In the genomic region with DNA sequence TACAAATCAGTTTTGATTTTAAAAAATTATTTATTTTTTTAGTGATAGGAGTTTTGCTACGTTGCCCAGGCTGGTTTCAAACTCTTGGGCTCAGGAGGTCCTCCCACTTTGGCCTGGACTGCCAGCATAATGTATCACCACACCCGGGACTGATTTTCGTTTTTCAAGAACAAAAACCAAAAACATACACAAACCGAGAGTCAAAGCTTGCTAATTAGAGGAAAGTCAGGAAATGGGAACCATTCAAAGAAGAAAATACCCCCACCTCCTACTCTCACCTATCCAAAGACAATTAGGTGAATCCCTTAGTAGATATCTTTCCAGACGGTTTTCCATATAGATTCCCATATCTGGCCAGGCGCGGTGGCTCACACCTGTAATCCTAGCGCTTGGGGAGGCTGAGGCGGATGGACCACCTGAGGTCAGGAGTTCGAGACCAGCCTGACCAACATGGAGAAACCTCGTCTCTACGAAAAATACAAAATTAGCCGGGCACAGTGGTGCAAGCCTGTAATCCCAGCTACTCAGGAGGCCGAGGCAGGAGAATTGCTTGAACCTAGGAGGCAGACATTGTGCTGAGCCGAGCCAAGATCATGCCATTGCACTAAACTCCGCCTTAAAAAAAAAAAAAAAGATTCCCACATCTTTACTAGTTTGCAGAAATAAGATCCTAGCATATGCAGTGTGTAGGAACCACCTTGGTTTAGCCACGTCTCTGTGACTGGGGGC, we compare ENCODE assay signal across 11 cellular contexts. TPM values are rescaled to one million over a fixed set of nuclear protein-coding genes. Genes with fewer than 3 reads are reported as not detected.
DNase-seq lines count a peak whose midpoint lies in the region; ATAC-seq, FAIRE-seq and TF ChIP-seq lines count a peak whose summit lies in the region.
"Had no signal": no experiment of that assay in that cellular context is flagged by ENCODE, and none has a peak within 500 bp of the region (broad histone marks: within the 10 kb centered on the region; RNA-seq: fewer than 3 reads in every experiment).

No MANE protein-coding gene starts in this region.

- H3K27me3 ChIP-seq in K562 (ENCODE audit: control insufficient read depth in 2 of 2, insufficient read depth in 2 of 2, low read length in 2 of 2) = no peaks in the 10 kb centered on the region
- H3K27me3 ChIP-seq: ascending aorta had no signal

- WGBS in K562 (ENCODE audit: insufficient coverage, low coverage, missing lambda C conversion rate) = 13% methylated on average over 17 of the region's 17 CpGs

- ATAC-seq in activated T-cell treated with anti-CD3 and anti-CD28 coated beads, Interleukin-2, amount 50 U/mL, for 4 hours = no peak
- ATAC-seq in K562 (no peak), GM19395 (IDR thresholded peaks at IDR 0.05; ENCODE audit: unreplicated experiment) (no peak), SK-N-SH treated with all-trans-retinoic acid at 6 μM for 48 hours (no peak), HG02678 (IDR thresholded peaks at IDR 0.05; ENCODE audit: unreplicated experiment) (no peak)
- no peak for ATAC-seq in stimulated activated naive B cell treated with anti-CD40 and anti-IgM and Interleukin-4, amounts not matched to agents 10 μg/mL and 1 μg/mL and 100 μg/mL, for 72 hours (replicated peaks)

- POLR2A ChIA-PET in K562 (lab: Yijun Ruan, JAX) = interaction anchor here (0.6 to 2.6 kb wide), 3 partner anchors 12 to 139 kb away, joined by 4 to 12 read pairs (median 5); no protein-coding TSS in a partner anchor

- no peak for TF ChIP-seq EP300 in K562 (IDR thresholded peaks at IDR 0.05; ENCODE audit: low read length)

- H3K36me3 Mint-ChIP-seq in activated T-cell treated with anti-CD3 and anti-CD28 coated beads, Interleukin-2, amount 50 U/mL, for 4 hours (ENCODE audit: insufficient read depth) = peaks cover 5% of the 10 kb centered on the region
- H3K36me3 Mint-ChIP-seq in stimulated activated naive B cell treated with anti-CD40 and anti-IgM and Interleukin-4, amounts not matched to agents 10 μg/mL and 1 μg/mL and 100 μg/mL, for 72 hours = peaks cover 19 to 30% of the 10 kb centered on the region in 2 donors

- TF ChIP-seq RAD21 in K562 (CRISPR knock-in tag; conservative IDR thresholded peaks at IDR 0.05 in 1 of 2, IDR thresholded peaks at IDR 0.05 in 1 of 2) = no peak

- in situ Hi-C loops in K562 (cut with MboI) = no loop called here

- peaks cover 69% of the 10 kb centered on the region for H3K4me1 Mint-ChIP-seq in activated T-cell treated with anti-CD3 and anti-CD28 coated beads, Interleukin-2, amount 50 U/mL, for 4 hours (ENCODE audit: low read depth)
- peaks cover 47 to 63% of the 10 kb centered on the region in 2 donors for H3K4me1 Mint-ChIP-seq in stimulated activated naive B cell treated with anti-CD40 and anti-IgM and Interleukin-4, amounts not matched to agents 10 μg/mL and 1 μg/mL and 100 μg/mL, for 72 hours

- H3K79me2 ChIP-seq in K562 (ENCODE audit: control insufficient read depth, insufficient read depth, low read length) = peaks cover 62% of the 10 kb centered on the region

- peak overlapping the region; percentile 81 for H3K27ac ChIP-seq in K562 (ENCODE audit: extremely low read depth, low read depth, low read length)
- H3K27ac ChIP-seq: ascending aorta had no signal

- H3K4me2 ChIP-seq in K562 (ENCODE audit: insufficient read depth, low read length) = peak overlapping the region; percentile 92

- no peak for DNase-seq in activated T-cell treated with anti-CD3 and anti-CD28 coated beads, Interleukin-2, amount 50 U/mL, for 4 hours
- no peak for DNase-seq in activated T-cell treated with anti-CD3 and anti-CD28 coated beads, Interleukin-2, amount 50 U/mL, for 1 hour
- DNase-seq in NB4 (ENCODE audit: low read depth) (no peak), K562 (ENCODE audit: extremely low read depth in 1 of 4, low spot score in 3 of 4) (no peak)
- no peak for DNase-seq in stimulated activated naive B cell treated with anti-CD40 and anti-IgM and Interleukin-4, amounts not matched to agents 10 μg/mL and 1 μg/mL and 100 μg/mL, for 72 hours
- DNase-seq: DMS79 treated with DMSO at 0.1 percent for 48 hours, NCI-H2081 treated with DMSO at 0.1 percent for 48 hours had no signal

- CTCF ChIA-PET in K562 (lab: Yijun Ruan, JAX; ENCODE audit: low intra/inter-chr PET ratio) = no interaction called here

- H3K4me1 ChIP-seq in K562 (replicated peaks in 1 of 2; ENCODE audit: control insufficient read depth in 2 of 2, insufficient read depth in 2 of 2, low read length in 2 of 2) = peaks cover 39 to 63% of the 10 kb centered on the region in 2 experiments

- H3K4me3 ChIP-seq in NB4 (ENCODE audit: low read depth, low read length) = peak overlapping the region; percentile 96
- H3K4me3 ChIP-seq in K562 = peak overlapping the region; percentile 60

- no peaks in the 10 kb centered on the region for H3K9me3 Mint-ChIP-seq in activated T-cell treated with anti-CD3 and anti-CD28 coated beads, Interleukin-2, amount 50 U/mL, for 4 hours
- H3K9me3 Mint-ChIP-seq in stimulated activated naive B cell treated with anti-CD40 and anti-IgM and Interleukin-4, amounts not matched to agents 10 μg/mL and 1 μg/mL and 100 μg/mL, for 72 hours = no peaks in the 10 kb centered on the region

- H3K4me3 Mint-ChIP-seq in activated T-cell treated with anti-CD3 and anti-CD28 coated beads, Interleukin-2, amount 50 U/mL, for 4 hours = peak overlapping the region; percentile 94
- peak overlapping the region; percentile 87 to 97 for H3K4me3 Mint-ChIP-seq in stimulated activated naive B cell treated with anti-CD40 and anti-IgM and Interleukin-4, amounts not matched to agents 10 μg/mL and 1 μg/mL and 100 μg/mL, for 72 hours

- H3K36me3 ChIP-seq in K562 (ENCODE audit: control insufficient read depth, insufficient read depth, low read length) = peaks cover 36% of the 10 kb centered on the region
- H3K36me3 ChIP-seq: ascending aorta had no signal

- intact Hi-C loops in K562 (cut with micrococcal nuclease) = loop anchor here (2.0 to 5.0 kb wide), 2 partner anchors 17 to 35 kb away; no protein-coding TSS in a partner anchor

- no TSS peak for BruUV-seq in K562 (replicated peaks; lab: Mats Ljungman, UMichigan)

- no peaks in the 10 kb centered on the region for H3K9me3 ChIP-seq in K562 (replicated peaks; ENCODE audit: control insufficient read depth, insufficient read depth, low read depth, low read length)
- H3K9me3 ChIP-seq: ascending aorta had no signal

- no peak for TF ChIP-seq CTCF in NB4 (IDR thresholded peaks at IDR 0.05; ENCODE audit: low read depth, low read length)
- TF ChIP-seq CTCF in K562 (IDR thresholded peaks at IDR 0.05 in 2 of 3, conservative IDR thresholded peaks at IDR 0.05 in 1 of 3; ENCODE audit: insufficient read depth in 2 of 3, low read depth in 1 of 3, low read length in 3 of 3) = no peak

- no peak for FAIRE-seq in K562 (lab: Jason Lieb, UNC)

- no peak for TF ChIP-seq POLR2A in NB4 (IDR thresholded peaks at IDR 0.05; ENCODE audit: extremely low read depth, insufficient read length)
- TF ChIP-seq POLR2A in K562 (conservative IDR thresholded peaks at IDR 0.05) = no peak

- H3K27me3 Mint-ChIP-seq in activated T-cell treated with anti-CD3 and anti-CD28 coated beads, Interleukin-2, amount 50 U/mL, for 4 hours (ENCODE audit: low read depth) = no peaks in the 10 kb centered on the region
- H3K27me3 Mint-ChIP-seq in stimulated activated naive B cell treated with anti-CD40 and anti-IgM and Interleukin-4, amounts not matched to agents 10 μg/mL and 1 μg/mL and 100 μg/mL, for 72 hours = no peaks in the 10 kb centered on the region

- no peaks in the 10 kb centered on the region for H3K9me1 ChIP-seq in K562 (ENCODE audit: control insufficient read depth, insufficient read depth, low read length)

- H4K20me1 ChIP-seq in K562 (replicated peaks; ENCODE audit: control insufficient read depth, insufficient read depth, low read length) = 0 out of 2 replicates have a peak, but pooled peaks cover 3% of the 10 kb centered on the region

- peak overlapping the region; percentile 49 for H2AFZ ChIP-seq in K562 (ENCODE audit: low read depth, low read length)

- H3K27ac Mint-ChIP-seq in stimulated activated naive B cell treated with anti-CD40 and anti-IgM and Interleukin-4, amounts not matched to agents 10 μg/mL and 1 μg/mL and 100 μg/mL, for 72 hours = peak overlapping the region; percentile 92

- peak overlapping the region; percentile 70 to 90 for H3K9ac ChIP-seq in K562 (ENCODE audit: insufficient read depth in 1 of 2, low read depth in 2 of 2, low read length in 2 of 2)

RNA-seq across cellular contexts. Expression of gene SPN, which starts 0.9 kb away (rescaled TPM):
- total RNA-seq in activated T-cell treated with anti-CD3 and anti-CD28 coated beads, Interleukin-2, amount 50 U/mL, for 4 hours = 10 to 100 TPM; 37.5 to 41.0 (median 39.9) TPM
- total RNA-seq in K562 (2011; cell fraction: chromatin; rRNA removed; ENCODE audit: low replicate concordance) = 97.4 and 224 TPM in 2 replicates
- 129 and 166 TPM in 2 replicates for total RNA-seq in K562 (2011; cell fraction: nucleolus; rRNA removed)
- total RNA-seq in K562 (2011; cell fraction: nucleoplasm; rRNA removed) = 142 and 171 TPM in 2 replicates
- 75.4 and 91.8 TPM in 2 replicates for total RNA-seq in K562 (2014; rRNA removed)
- 80.6 and 85.0 TPM in 2 replicates for total RNA-seq in K562 (2014; rRNA removed; fragmentation: Illumina TruSeq; extraction: Trizol)
- 110 and 114 TPM in 2 replicates for total RNA-seq in K562 (2015; rRNA removed; fragmentation: Illumina TruSeq; extraction: Trizol)
- 202 and 225 TPM in 2 replicates for total RNA-seq in K562 (2021)
- polyA plus RNA-seq in K562 (2011; rRNA removed) = 56.7 and 114 TPM in 2 replicates
- polyA plus RNA-seq in K562 (2011; cell fraction: cytosol; rRNA removed) = 56.3 and 107 TPM in 2 replicates
- polyA plus RNA-seq in K562 (2011; cell fraction: nucleus; rRNA removed) = 80.5 and 114 TPM in 2 replicates
- 152 and 220 TPM in 2 replicates for polyA plus RNA-seq in K562 (2012)
- 174 and 221 TPM in 2 replicates for polyA plus RNA-seq in K562 (2014; fragmentation: Illumina TruSeq; extraction: Trizol)
- 10 to 100 TPM; 24.3 to 34.3 TPM for polyA plus RNA-seq in K562 (2014; fragmentation: Nextera tagmentation; extraction: Ambion mirVana)
- 74.2 and 79.4 TPM in 2 replicates for polyA plus RNA-seq in K562 (2014; rRNA removed)
- 64.6 and 73.0 TPM in 2 replicates for polyA minus RNA-seq in K562 (2011; rRNA and poly(A)+ RNA removed)
- 66.4 and 80.3 TPM in 2 replicates for polyA minus RNA-seq in K562 (2011; cell fraction: cytosol; rRNA and poly(A)+ RNA removed)
- polyA minus RNA-seq in K562 (2011; cell fraction: nucleus; rRNA and poly(A)+ RNA removed) = 15.9 and 30.7 TPM in 2 replicates

RNA-seq across cellular contexts. Expression of gene QPRT, which starts 16.8 kb away (rescaled TPM):
- 1 to 10 TPM; 1.9 to 3.0 (median 2.1) TPM for total RNA-seq in activated T-cell treated with anti-CD3 and anti-CD28 coated beads, Interleukin-2, amount 50 U/mL, for 4 hours
- total RNA-seq in K562 (2011; cell fraction: chromatin; rRNA removed; ENCODE audit: low replicate concordance) = 45.6 and 86.1 TPM in 2 replicates
- total RNA-seq in K562 (2011; cell fraction: nucleolus; rRNA removed) = 57.9 and 68.0 TPM in 2 replicates
- total RNA-seq in K562 (2011; cell fraction: nucleoplasm; rRNA removed) = 66.3 and 114 TPM in 2 replicates
- 112 and 115 TPM in 2 replicates for total RNA-seq in K562 (2014; rRNA removed)
- total RNA-seq in K562 (2014; rRNA removed; fragmentation: Illumina TruSeq; extraction: Trizol) = 37.3 and 39.2 TPM in 2 replicates
- total RNA-seq in K562 (2015; rRNA removed; fragmentation: Illumina TruSeq; extraction: Trizol) = 72.8 and 76.7 TPM in 2 replicates
- total RNA-seq in K562 (2021) = 80.7 and 86.5 TPM in 2 replicates
- polyA plus RNA-seq in K562 (2011; rRNA removed) = 38.9 and 73.1 TPM in 2 replicates
- 79.6 and 90.5 TPM in 2 replicates for polyA plus RNA-seq in K562 (2011; cell fraction: cytosol; rRNA removed)
- polyA plus RNA-seq in K562 (2011; cell fraction: nucleus; rRNA removed) = 56.0 and 57.6 TPM in 2 replicates
- polyA plus RNA-seq in K562 (2012) = 120 and 164 TPM in 2 replicates
- polyA plus RNA-seq in K562 (2014; fragmentation: Illumina TruSeq; extraction: Trizol) = 64.1 and 72.4 TPM in 2 replicates
- polyA plus RNA-seq in K562 (2014; fragmentation: Nextera tagmentation; extraction: Ambion mirVana) = 10 to 100 TPM in 1 of 2 experiments, 1 to 10 TPM in 1; 7.7 to 10.8 TPM
- polyA plus RNA-seq in K562 (2014; rRNA removed) = 64.3 and 68.8 TPM in 2 replicates
- 37.4 and 44.7 TPM in 2 replicates for polyA minus RNA-seq in K562 (2011; rRNA and poly(A)+ RNA removed)
- polyA minus RNA-seq in K562 (2011; cell fraction: cytosol; rRNA and poly(A)+ RNA removed) = 56.5 and 107 TPM in 2 replicates
- polyA minus RNA-seq in K562 (2011; cell fraction: nucleus; rRNA and poly(A)+ RNA removed) = 12.7 and 19.0 TPM in 2 replicates

Comparison
In these comparisons a context has a peak if more than half of its experiments do, and no peak if none do; other contexts are left out.
1. RNA of gene QPRT, which starts 16.8 kb away (total RNA-seq): 37.3 to 115 TPM in K562; 1.9 to 3.0 TPM in activated T-cell treated with anti-CD3 and anti-CD28 coated beads, Interleukin-2, amount 50 U/mL, for 4 hours; every median in the first group is over 4 times any median in the second.